16 cellular contexts compared by ENCODE assay signal in genomic region chr12:30134229-30134628, GRCh38.
DNase-seq lines count a peak whose midpoint lies in the region; ATAC-seq, FAIRE-seq and TF ChIP-seq lines count a peak whose summit lies in the region.
"Had no signal": no experiment of that assay in that cellular context is flagged by ENCODE, and none has a peak within 500 bp of the region (broad histone marks: within the 10 kb centered on the region; RNA-seq: fewer than 3 reads in every experiment).

No MANE protein-coding gene starts in this region.

- H3F3A ChIP-seq in OCI-LY1 (ENCODE audit: insufficient read depth, low read length), result no peaks in the 10 kb centered on the region

- H2BK120ac ChIP-seq in H1 (replicated peaks; ENCODE audit: low read depth, low read length), result no peak overlapping the region

- H3K56ac ChIP-seq in H1 (replicated peaks; ENCODE audit: insufficient read length, low read depth, low read length), result no peak overlapping the region

- H2BK15ac ChIP-seq in H1 (ENCODE audit: low read length), result no peak overlapping the region

- intact Hi-C loops in aorta (cut with DNase I), result no loop called here

- no peak overlapping the region for H3K14ac ChIP-seq in H1 (ENCODE audit: insufficient read length)

- no peak overlapping the region for H3K23ac ChIP-seq in H1 (ENCODE audit: insufficient read length)

- H3K18ac ChIP-seq in H1 (ENCODE audit: extremely low read depth, low read length), result no peak overlapping the region

- peak in 1 of 2 experiments; percentile 27; a peak in 2 of 5 replicates for TF ChIP-seq RAD21 in A549 (conservative IDR thresholded peaks at IDR 0.05 in 1 of 2, IDR thresholded peaks at IDR 0.05 in 1 of 2)
- peak; percentile 40 to 49 for TF ChIP-seq RAD21 in H1 (IDR thresholded peaks at IDR 0.05 in 1 of 2, conservative IDR thresholded peaks at IDR 0.05 in 1 of 2; ENCODE audit: low read depth in 2 of 2, low read length in 2 of 2)

- H2BK5ac ChIP-seq in H1 (ENCODE audit: low read depth, low read length), result no peak overlapping the region

- no peak overlapping the region for H3K4me2 ChIP-seq in A549
- no peak overlapping the region for H3K4me2 ChIP-seq in OCI-LY1 (ENCODE audit: low read length)
- no peak overlapping the region for H3K4me2 ChIP-seq in H1 (ENCODE audit: insufficient read depth in 1 of 2, low read depth in 2 of 2, low read length in 2 of 2)

- H3K9ac ChIP-seq in OCI-LY1 (ENCODE audit: low read length) (no peak overlapping the region), H1 (replicated peaks in 1 of 4; ENCODE audit: extremely low read depth in 1 of 4, low read depth in 3 of 4, low read length in 3 of 4) (no peak overlapping the region)

- H4K91ac ChIP-seq in H1 (replicated peaks; ENCODE audit: insufficient read length, low read length), result no peak overlapping the region

- CTCF ChIA-PET in A549 (lab: Yijun Ruan, JAX), result interaction anchor here (0.6 to 1.5 kb wide), 6 partner anchors 11 to 617 kb away, joined by 3 to 7 read pairs (median 3); no protein-coding TSS in a partner anchor
- CTCF ChIA-PET in H1 (lab: Charles Lee; ENCODE audit: partially characterized antibody), result interaction anchor here (0.6 to 3.9 kb wide), 7 partner anchors 12 to 619 kb away, joined by 3 to 27 read pairs (median 4); no protein-coding TSS in a partner anchor

- H3K9me3 ChIP-seq in A549, result no peaks in the 10 kb centered on the region
- H3K9me3 ChIP-seq in OCI-LY1 (ENCODE audit: low read length), result no peaks in the 10 kb centered on the region
- H3K9me3 ChIP-seq in H1 (ENCODE audit: insufficient read depth in 2 of 2, low read depth in 1 of 2, low read length in 1 of 2), result no peaks in the 10 kb centered on the region
- H3K9me3 ChIP-seq in aorta (ENCODE audit: control insufficient read depth, low read length), result no peaks in the 10 kb centered on the region
- H3K9me3 ChIP-seq: upper lobe of right lung had no signal

- TF ChIP-seq CTCF in A549 (IDR thresholded peaks at IDR 0.05) (no peak), OCI-LY1 (IDR thresholded peaks at IDR 0.05; ENCODE audit: low read length) (peak; percentile 37; the same call in 1 of the 2 replicates), H1 (IDR thresholded peaks at IDR 0.05; ENCODE audit: control extremely low read depth in 1 of 3, insufficient read depth in 1 of 3, low read depth in 1 of 3, low read length in 3 of 3) (peak in 2 of 3 experiments; percentile 8 to 30; a peak in 2 of 4 replicates)

- H3K36me3 ChIP-seq in OCI-LY1 (ENCODE audit: insufficient read depth, low read length) (no peaks in the 10 kb centered on the region), H1 (ENCODE audit: control insufficient read depth in 2 of 4, insufficient read depth in 4 of 4, low read length in 3 of 4) (no peaks in the 10 kb centered on the region), aorta (ENCODE audit: control insufficient read depth in 1 of 2, insufficient read depth in 2 of 2, low read length in 1 of 2) (no peaks in the 10 kb centered on the region)
- H3K36me3 ChIP-seq: upper lobe of right lung had no signal

- H3K4me1 ChIP-seq in A549 (no peaks in the 10 kb centered on the region), OCI-LY1 (ENCODE audit: insufficient read depth, low read length, severe bottlenecking) (no peaks in the 10 kb centered on the region), H1 (replicated peaks in 1 of 4; ENCODE audit: control insufficient read depth in 3 of 4, insufficient read depth in 4 of 4, low read length in 3 of 4) (no peaks in the 10 kb centered on the region), aorta (ENCODE audit: control insufficient read depth in 1 of 2, insufficient read depth in 2 of 2, low read length in 2 of 2) (no peaks in the 10 kb centered on the region)
- H3K4me1 ChIP-seq: psoas muscle, upper lobe of right lung had no signal

- H4K20me1 ChIP-seq in OCI-LY1 (ENCODE audit: insufficient read depth, low read length) (no peaks in the 10 kb centered on the region), H1 (replicated peaks in 1 of 2; ENCODE audit: control insufficient read depth in 1 of 2, insufficient read depth in 2 of 2, low read length in 2 of 2) (no peaks in the 10 kb centered on the region)

- H3K4me3 ChIP-seq in A549 (no peak overlapping the region), OCI-LY1 (ENCODE audit: low read depth, low read length, poor library complexity, severe bottlenecking) (no peak overlapping the region), H1 (ENCODE audit: extremely low read depth in 1 of 4, insufficient read depth in 2 of 4, low read depth in 3 of 4, low read length in 4 of 4) (no peak overlapping the region), aorta (ENCODE audit: low read length in 2 of 2) (no peak overlapping the region)
- H3K4me3 ChIP-seq: psoas muscle, upper lobe of right lung had no signal

- H3K23me2 ChIP-seq in H1 (ENCODE audit: low read depth, low read length), result no peaks in the 10 kb centered on the region

- H3K9me2 ChIP-seq in OCI-LY1 (ENCODE audit: low read depth, low read length), result no peaks in the 10 kb centered on the region

- no peak overlapping the region for H3K4ac ChIP-seq in H1 (replicated peaks; ENCODE audit: insufficient read length, low read depth, low read length)

- H3K27ac ChIP-seq in A549, result no peak overlapping the region
- no peak overlapping the region for H3K27ac ChIP-seq in OCI-LY1 (ENCODE audit: low read depth, low read length, poor library complexity, severe bottlenecking)
- H3K27ac ChIP-seq in H1 (ENCODE audit: low read depth, low read length), result no peak overlapping the region
- H3K27ac ChIP-seq in aorta (ENCODE audit: low read depth in 1 of 2, low read length in 2 of 2), result no peak overlapping the region
- H3K27ac ChIP-seq: psoas muscle, upper lobe of right lung had no signal

- H4K8ac ChIP-seq in H1 (ENCODE audit: extremely low read depth, insufficient read depth, low read length), result no peak overlapping the region

- H3K79me2 ChIP-seq in OCI-LY1 (ENCODE audit: insufficient read depth, low read length) (no peaks in the 10 kb centered on the region), H1 (ENCODE audit: control insufficient read depth in 1 of 2, insufficient read depth in 2 of 2, low read length in 2 of 2) (no peaks in the 10 kb centered on the region)

- H2BK20ac ChIP-seq in H1 (ENCODE audit: low read length), result no peak overlapping the region

- H2AK5ac ChIP-seq in H1 (ENCODE audit: low read depth, low read length), result no peak overlapping the region

- TF ChIP-seq EP300 in A549 (IDR thresholded peaks at IDR 0.05) (no peak), H1 (IDR thresholded peaks at IDR 0.05; ENCODE audit: borderline replicate concordance in 1 of 2, low read depth in 2 of 2, low read length in 2 of 2) (no peak)

- no peak overlapping the region for H4K5ac ChIP-seq in H1 (ENCODE audit: insufficient read length, low read depth, low read length)

- no peaks in the 10 kb centered on the region for H3K79me1 ChIP-seq in H1 (ENCODE audit: low read depth, low read length)

- peak; percentile 13 to 49 for DNase-seq in A549 (ENCODE audit: low read depth in 1 of 2, low spot score in 1 of 2)
- peak; percentile 45 for DNase-seq in H4 (ENCODE audit: low spot score)
- DNase-seq in H1 (ENCODE audit: low read depth in 1 of 2, low spot score in 2 of 2), result no peak
- DNase-seq in aorta, result no peak
- no peak for DNase-seq in NK-92 (lab: John Stamatoyannopoulos, UW; ENCODE audit: unreplicated experiment)
- DNase-seq in left lobe of liver (ENCODE audit: low spot score), result no peak
- DNase-seq in hepatic stellate cell (ENCODE audit: low spot score), result no peak
- DNase-seq: activated CD4-positive, alpha-beta T cell treated with anti-CD3 and anti-CD28 coated beads for 48 hours; activated T-cell treated with anti-CD3 and anti-CD28 coated beads, Interleukin-2, amount 50 U/mL, for 48 hours; amniotic stem cell; DMS79 treated with DMSO at 0.1 percent for 48 hours; immature natural killer cell; NCI-H1694; psoas muscle; upper lobe of right lung had no signal

- TF ChIP-seq POLR2A in A549 (IDR thresholded peaks at IDR 0.05; ENCODE audit: low read length) (no peak), H1 (IDR thresholded peaks at IDR 0.05; ENCODE audit: control extremely low read depth in 1 of 2, low read depth in 2 of 2, low read length in 2 of 2) (no peak)

- H3K27me3 ChIP-seq in OCI-LY1 (ENCODE audit: insufficient read depth, low read length) (no peaks in the 10 kb centered on the region), H1 (replicated peaks in 1 of 4; ENCODE audit: control insufficient read depth in 3 of 4, extremely low read depth in 1 of 4, insufficient read depth in 3 of 4, low read length in 3 of 4) (no peaks in the 10 kb centered on the region), aorta (ENCODE audit: control insufficient read depth in 1 of 2, insufficient read depth in 2 of 2, low read length in 1 of 2) (no peaks in the 10 kb centered on the region)
- H3K27me3 ChIP-seq: upper lobe of right lung had no signal

- WGBS in A549 (ENCODE audit: missing lambda C conversion rate), result 26% methylated on average over 8 of the region's 8 CpGs
- WGBS in H1 (ENCODE audit: extremely low coverage in 1 of 2, insufficient coverage in 1 of 2, insufficient read length in 1 of 2, insufficient replicate concordance in 2 of 2, low coverage in 1 of 2, low lambda C conversion rate in 2 of 2, missing lambda C conversion rate in 1 of 2), 2 experiments, result 80% methylated on average over 8 of the region's 8 CpGs; no CpG with 5 or more reads in 1 of the 2 experiments
- 90 to 92% methylated on average over 8 of the region's 8 CpGs for WGBS in aorta, 2 donors

- H2BK12ac ChIP-seq in H1 (ENCODE audit: low read depth, low read length), result no peak overlapping the region

- no peak overlapping the region for H2AFZ ChIP-seq in OCI-LY1 (ENCODE audit: low read length)
- no peak overlapping the region for H2AFZ ChIP-seq in H1 (ENCODE audit: low read length)

- FAIRE-seq in A549 (lab: Jason Lieb, UNC), result no peak
- no peak for FAIRE-seq in H1 (lab: Jason Lieb, UNC)

- ATAC-seq in A549 (peak; percentile 68 to 82; a peak in 3 of 6 replicates), aorta (ENCODE audit: low FRiP score) (no peak), left lobe of liver (no peak)
- ATAC-seq: psoas muscle, upper lobe of right lung had no signal

- POLR2A ChIA-PET in A549 (lab: Yijun Ruan, JAX), result no interaction called here
- POLR2A ChIA-PET in H1 (lab: Charles Lee; ENCODE audit: partially characterized antibody), result no interaction called here

TF ChIP-seq in A549, 52 proteins besides CTCF, POLR2A, EP300 and RAD21:
- 0 out of 3 replicates have a peak, but pooled peaks have one; percentile 17 for TF ChIP-seq SMC3 (IDR thresholded peaks at IDR 0.05)
- TF ChIP-seq JUNB (IDR thresholded peaks at IDR 0.05), result no peak

TF ChIP-seq in H1, 55 proteins besides CTCF, POLR2A, EP300 and RAD21 (continues in another document):
- no peak for TF ChIP-seq HDAC6 (IDR thresholded peaks at IDR 0.05; ENCODE audit: low read depth, low read length)

Comparison
In these comparisons a context has a peak if more than half of its experiments do, and no peak if none do; other contexts are left out.
1. ATAC-seq: peak in A549 (2 of 2); none in aorta (single experiment) and left lobe of liver (single experiment).
2. DNase-seq: peak in A549 (2 of 2) and H4 (single experiment); none in H1 (0 of 2), aorta (0 of 2), NK-92 (single experiment), left lobe of liver (single experiment) and hepatic stellate cell (single experiment).
3. Of the 18 proteins assayed by ChIP-seq in both H1 and A549: peak only in H1: CTCF; only in A549: none; in both: none; in neither: 16; mixed calls (peak in some experiments, not most) for 1.